ENCODE assay signal across 2 cellular contexts in genomic region chr16:15041260-15042011, GRCh38.
TF ChIP-seq lines count a peak whose summit lies in the region.

No MANE protein-coding gene starts in this region.

TF ChIP-seq in GM23338, 12 proteins besides CTCF, POLR2A, EP300 and RAD21:
- no peak for TF ChIP-seq ZNF114 (CRISPR knock-in tag; IDR thresholded peaks at IDR 0.05)
- no peak for TF ChIP-seq ETS1 (IDR thresholded peaks at IDR 0.05)
- no peak for TF ChIP-seq CREB1 (CRISPR knock-in tag; IDR thresholded peaks at IDR 0.05; ENCODE audit: low read depth)

TF ChIP-seq in K562, 482 proteins besides CTCF, POLR2A, EP300 and RAD21 (continues in another document):
- TF ChIP-seq ETS1 (conservative IDR thresholded peaks at IDR 0.05; ENCODE audit: control insufficient read depth, low read depth, low read length) (no peak), CHCHD3 (CRISPR knock-in tag; IDR thresholded peaks at IDR 0.05) (no peak), TCFL5 (CRISPR knock-in tag; conservative IDR thresholded peaks at IDR 0.05) (no peak), TFAP4 (CRISPR knock-in tag; IDR thresholded peaks at IDR 0.05; ENCODE audit: borderline replicate concordance) (peak; percentile 43; the same call in 1 of the 2 replicates), KAT7 (CRISPR knock-in tag; IDR thresholded peaks at IDR 0.05; ENCODE audit: borderline replicate concordance) (no peak), DDX20 (tag; IDR thresholded peaks at IDR 0.05; ENCODE audit: low read depth) (no peak), PHF8 (IDR thresholded peaks at IDR 0.05; ENCODE audit: borderline replicate concordance, low read length) (no peak), STAT5B (CRISPR knock-in tag; IDR thresholded peaks at IDR 0.05) (no peak), MYNN (IDR thresholded peaks at IDR 0.05) (peak; percentile 32; the same call in 1 of the 2 replicates), MYNN (CRISPR knock-in tag; IDR thresholded peaks at IDR 0.05) (no peak), PHF21A (IDR thresholded peaks at IDR 0.05; ENCODE audit: borderline replicate concordance, low read depth) (no peak), ZBED1 (IDR thresholded peaks at IDR 0.05) (no peak), ZNF57 (CRISPR knock-in tag; IDR thresholded peaks at IDR 0.05) (no peak), SMARCB1 (IDR thresholded peaks at IDR 0.05; ENCODE audit: insufficient read length, low read depth) (no peak), TEAD2 (tag; IDR thresholded peaks at IDR 0.05) (no peak), HLTF (IDR thresholded peaks at IDR 0.05) (no peak), HNRNPH1 (optimal IDR thresholded peaks at IDR 0.05; ENCODE audit: low read depth, low read length) (no peak), ARNT (IDR thresholded peaks at IDR 0.05) (no peak), SRSF1 (IDR thresholded peaks at IDR 0.05; ENCODE audit: low read depth, low read length) (no peak), ZNF311 (CRISPR knock-in tag; IDR thresholded peaks at IDR 0.05) (no peak), ZNF165 (CRISPR knock-in tag; IDR thresholded peaks at IDR 0.05; ENCODE audit: borderline replicate concordance) (no peak), HEY1 (CRISPR knock-in tag; IDR thresholded peaks at IDR 0.05; ENCODE audit: borderline replicate concordance) (no peak), TAF7 (tag; IDR thresholded peaks at IDR 0.05) (no peak), SAFB2 (IDR thresholded peaks at IDR 0.05; ENCODE audit: borderline replicate concordance, low read depth, low read length, severe bottlenecking) (no peak), ZNF699 (CRISPR knock-in tag; IDR thresholded peaks at IDR 0.05; ENCODE audit: insufficient replicate concordance) (no peak), ZNF785 (CRISPR knock-in tag; IDR thresholded peaks at IDR 0.05) (no peak), SETDB1 (IDR thresholded peaks at IDR 0.05; ENCODE audit: low read length) (no peak), ZNF695 (CRISPR knock-in tag; IDR thresholded peaks at IDR 0.05) (no peak), CBX8 (IDR thresholded peaks at IDR 0.05; ENCODE audit: borderline replicate concordance, extremely low read depth, low read depth, low read length, poor library complexity, severe bottlenecking) (no peak), MAZ (CRISPR knock-in tag; conservative IDR thresholded peaks at IDR 0.05 in 1 of 2, IDR thresholded peaks at IDR 0.05 in 1 of 2) (no peak), LARP7 (IDR thresholded peaks at IDR 0.05) (no peak), POLR2G (IDR thresholded peaks at IDR 0.05; ENCODE audit: low read depth, low read length) (peak; percentile 46), KLF10 (CRISPR knock-in tag; IDR thresholded peaks at IDR 0.05) (no peak)
- TF ChIP-seq, protein P1, sequence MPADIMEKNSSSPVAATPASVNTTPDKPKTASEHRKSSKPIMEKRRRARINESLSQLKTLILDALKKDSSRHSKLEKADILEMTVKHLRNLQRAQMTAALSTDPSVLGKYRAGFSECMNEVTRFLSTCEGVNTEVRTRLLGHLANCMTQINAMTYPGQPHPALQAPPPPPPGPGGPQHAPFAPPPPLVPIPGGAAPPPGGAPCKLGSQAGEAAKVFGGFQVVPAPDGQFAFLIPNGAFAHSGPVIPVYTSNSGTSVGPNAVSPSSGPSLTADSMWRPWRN (IDR thresholded peaks at IDR 0.05; ENCODE audit: low read depth) = no peak
- TF ChIP-seq, protein P2, sequence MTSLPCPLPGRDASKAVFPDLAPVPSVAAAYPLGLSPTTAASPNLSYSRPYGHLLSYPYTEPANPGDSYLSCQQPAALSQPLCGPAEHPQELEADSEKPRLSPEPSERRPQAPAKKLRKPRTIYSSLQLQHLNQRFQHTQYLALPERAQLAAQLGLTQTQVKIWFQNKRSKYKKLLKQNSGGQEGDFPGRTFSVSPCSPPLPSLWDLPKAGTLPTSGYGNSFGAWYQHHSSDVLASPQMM (CRISPR knock-in tag; IDR thresholded peaks at IDR 0.05) = no peak
- TF ChIP-seq, protein P3, sequence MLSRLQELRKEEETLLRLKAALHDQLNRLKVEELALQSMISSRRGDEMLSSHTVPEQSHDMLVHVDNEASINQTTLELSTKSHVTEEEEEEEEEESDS (CRISPR knock-in tag; IDR thresholded peaks at IDR 0.05) = no peak
- TF ChIP-seq, protein P4, sequence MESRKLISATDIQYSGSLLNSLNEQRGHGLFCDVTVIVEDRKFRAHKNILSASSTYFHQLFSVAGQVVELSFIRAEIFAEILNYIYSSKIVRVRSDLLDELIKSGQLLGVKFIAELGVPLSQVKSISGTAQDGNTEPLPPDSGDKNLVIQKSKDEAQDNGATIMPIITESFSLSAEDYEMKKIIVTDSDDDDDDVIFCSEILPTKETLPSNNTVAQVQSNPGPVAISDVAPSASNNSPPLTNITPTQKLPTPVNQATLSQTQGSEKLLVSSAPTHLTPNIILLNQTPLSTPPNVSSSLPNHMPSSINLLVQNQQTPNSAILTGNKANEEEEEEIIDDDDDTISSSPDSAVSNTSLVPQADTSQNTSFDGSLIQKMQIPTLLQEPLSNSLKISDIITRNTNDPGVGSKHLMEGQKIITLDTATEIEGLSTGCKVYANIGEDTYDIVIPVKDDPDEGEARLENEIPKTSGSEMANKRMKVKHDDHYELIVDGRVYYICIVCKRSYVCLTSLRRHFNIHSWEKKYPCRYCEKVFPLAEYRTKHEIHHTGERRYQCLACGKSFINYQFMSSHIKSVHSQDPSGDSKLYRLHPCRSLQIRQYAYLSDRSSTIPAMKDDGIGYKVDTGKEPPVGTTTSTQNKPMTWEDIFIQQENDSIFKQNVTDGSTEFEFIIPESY (CRISPR knock-in tag; IDR thresholded peaks at IDR 0.05) = peak; percentile 70
- TF ChIP-seq, protein P5, sequence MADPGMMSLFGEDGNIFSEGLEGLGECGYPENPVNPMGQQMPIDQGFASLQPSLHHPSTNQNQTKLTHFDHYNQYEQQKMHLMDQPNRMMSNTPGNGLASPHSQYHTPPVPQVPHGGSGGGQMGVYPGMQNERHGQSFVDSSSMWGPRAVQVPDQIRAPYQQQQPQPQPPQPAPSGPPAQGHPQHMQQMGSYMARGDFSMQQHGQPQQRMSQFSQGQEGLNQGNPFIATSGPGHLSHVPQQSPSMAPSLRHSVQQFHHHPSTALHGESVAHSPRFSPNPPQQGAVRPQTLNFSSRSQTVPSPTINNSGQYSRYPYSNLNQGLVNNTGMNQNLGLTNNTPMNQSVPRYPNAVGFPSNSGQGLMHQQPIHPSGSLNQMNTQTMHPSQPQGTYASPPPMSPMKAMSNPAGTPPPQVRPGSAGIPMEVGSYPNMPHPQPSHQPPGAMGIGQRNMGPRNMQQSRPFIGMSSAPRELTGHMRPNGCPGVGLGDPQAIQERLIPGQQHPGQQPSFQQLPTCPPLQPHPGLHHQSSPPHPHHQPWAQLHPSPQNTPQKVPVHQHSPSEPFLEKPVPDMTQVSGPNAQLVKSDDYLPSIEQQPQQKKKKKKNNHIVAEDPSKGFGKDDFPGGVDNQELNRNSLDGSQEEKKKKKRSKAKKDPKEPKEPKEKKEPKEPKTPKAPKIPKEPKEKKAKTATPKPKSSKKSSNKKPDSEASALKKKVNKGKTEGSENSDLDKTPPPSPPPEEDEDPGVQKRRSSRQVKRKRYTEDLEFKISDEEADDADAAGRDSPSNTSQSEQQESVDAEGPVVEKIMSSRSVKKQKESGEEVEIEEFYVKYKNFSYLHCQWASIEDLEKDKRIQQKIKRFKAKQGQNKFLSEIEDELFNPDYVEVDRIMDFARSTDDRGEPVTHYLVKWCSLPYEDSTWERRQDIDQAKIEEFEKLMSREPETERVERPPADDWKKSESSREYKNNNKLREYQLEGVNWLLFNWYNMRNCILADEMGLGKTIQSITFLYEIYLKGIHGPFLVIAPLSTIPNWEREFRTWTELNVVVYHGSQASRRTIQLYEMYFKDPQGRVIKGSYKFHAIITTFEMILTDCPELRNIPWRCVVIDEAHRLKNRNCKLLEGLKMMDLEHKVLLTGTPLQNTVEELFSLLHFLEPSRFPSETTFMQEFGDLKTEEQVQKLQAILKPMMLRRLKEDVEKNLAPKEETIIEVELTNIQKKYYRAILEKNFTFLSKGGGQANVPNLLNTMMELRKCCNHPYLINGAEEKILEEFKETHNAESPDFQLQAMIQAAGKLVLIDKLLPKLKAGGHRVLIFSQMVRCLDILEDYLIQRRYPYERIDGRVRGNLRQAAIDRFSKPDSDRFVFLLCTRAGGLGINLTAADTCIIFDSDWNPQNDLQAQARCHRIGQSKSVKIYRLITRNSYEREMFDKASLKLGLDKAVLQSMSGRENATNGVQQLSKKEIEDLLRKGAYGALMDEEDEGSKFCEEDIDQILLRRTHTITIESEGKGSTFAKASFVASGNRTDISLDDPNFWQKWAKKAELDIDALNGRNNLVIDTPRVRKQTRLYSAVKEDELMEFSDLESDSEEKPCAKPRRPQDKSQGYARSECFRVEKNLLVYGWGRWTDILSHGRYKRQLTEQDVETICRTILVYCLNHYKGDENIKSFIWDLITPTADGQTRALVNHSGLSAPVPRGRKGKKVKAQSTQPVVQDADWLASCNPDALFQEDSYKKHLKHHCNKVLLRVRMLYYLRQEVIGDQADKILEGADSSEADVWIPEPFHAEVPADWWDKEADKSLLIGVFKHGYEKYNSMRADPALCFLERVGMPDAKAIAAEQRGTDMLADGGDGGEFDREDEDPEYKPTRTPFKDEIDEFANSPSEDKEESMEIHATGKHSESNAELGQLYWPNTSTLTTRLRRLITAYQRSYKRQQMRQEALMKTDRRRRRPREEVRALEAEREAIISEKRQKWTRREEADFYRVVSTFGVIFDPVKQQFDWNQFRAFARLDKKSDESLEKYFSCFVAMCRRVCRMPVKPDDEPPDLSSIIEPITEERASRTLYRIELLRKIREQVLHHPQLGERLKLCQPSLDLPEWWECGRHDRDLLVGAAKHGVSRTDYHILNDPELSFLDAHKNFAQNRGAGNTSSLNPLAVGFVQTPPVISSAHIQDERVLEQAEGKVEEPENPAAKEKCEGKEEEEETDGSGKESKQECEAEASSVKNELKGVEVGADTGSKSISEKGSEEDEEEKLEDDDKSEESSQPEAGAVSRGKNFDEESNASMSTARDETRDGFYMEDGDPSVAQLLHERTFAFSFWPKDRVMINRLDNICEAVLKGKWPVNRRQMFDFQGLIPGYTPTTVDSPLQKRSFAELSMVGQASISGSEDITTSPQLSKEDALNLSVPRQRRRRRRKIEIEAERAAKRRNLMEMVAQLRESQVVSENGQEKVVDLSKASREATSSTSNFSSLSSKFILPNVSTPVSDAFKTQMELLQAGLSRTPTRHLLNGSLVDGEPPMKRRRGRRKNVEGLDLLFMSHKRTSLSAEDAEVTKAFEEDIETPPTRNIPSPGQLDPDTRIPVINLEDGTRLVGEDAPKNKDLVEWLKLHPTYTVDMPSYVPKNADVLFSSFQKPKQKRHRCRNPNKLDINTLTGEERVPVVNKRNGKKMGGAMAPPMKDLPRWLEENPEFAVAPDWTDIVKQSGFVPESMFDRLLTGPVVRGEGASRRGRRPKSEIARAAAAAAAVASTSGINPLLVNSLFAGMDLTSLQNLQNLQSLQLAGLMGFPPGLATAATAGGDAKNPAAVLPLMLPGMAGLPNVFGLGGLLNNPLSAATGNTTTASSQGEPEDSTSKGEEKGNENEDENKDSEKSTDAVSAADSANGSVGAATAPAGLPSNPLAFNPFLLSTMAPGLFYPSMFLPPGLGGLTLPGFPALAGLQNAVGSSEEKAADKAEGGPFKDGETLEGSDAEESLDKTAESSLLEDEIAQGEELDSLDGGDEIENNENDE (IDR thresholded peaks at IDR 0.05; ENCODE audit: low read depth, low read length) = peak; percentile 22
